In the genomic region with DNA sequence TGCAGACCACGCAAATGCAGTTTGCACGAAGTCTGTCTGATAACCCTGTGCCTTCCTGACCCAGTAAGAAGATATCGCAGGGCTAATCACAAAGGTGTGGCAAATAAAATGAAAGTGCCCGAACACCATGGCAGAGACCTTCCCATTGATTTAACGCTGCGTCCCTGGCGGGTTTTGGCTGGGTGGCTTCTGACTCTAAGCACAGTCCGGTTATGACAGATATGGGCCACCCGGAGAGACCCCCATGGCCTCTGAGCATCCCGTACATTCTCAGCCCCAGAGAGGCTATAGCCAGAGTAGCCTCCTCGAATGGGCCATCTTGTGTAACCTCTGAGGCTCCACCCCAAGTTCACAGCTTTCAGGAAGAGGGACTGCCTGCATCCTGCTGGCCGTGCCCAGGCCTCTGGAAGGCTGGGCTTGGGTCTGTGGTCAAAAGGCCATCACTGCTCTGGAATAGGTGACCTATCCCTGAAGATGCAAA, we compare ENCODE assay signal across 20 cellular contexts. TPM values are rescaled to one million over a fixed set of nuclear protein-coding genes. Genes with fewer than 3 reads are reported as not detected.
A peak's percentile ranks its signal among the peaks of the same experiment; 100 is the strongest.
DNase-seq lines count a peak whose midpoint lies in the region; ATAC-seq and TF ChIP-seq lines count a peak whose summit lies in the region.
"Had no signal": no experiment of that assay in that cellular context is flagged by ENCODE, and none has a peak within 500 bp of the region (broad histone marks: within the 10 kb centered on the region; RNA-seq: fewer than 3 reads in every experiment).

No MANE protein-coding gene starts in this region.

- H3K4me1 ChIP-seq in heart right ventricle (peaks cover 0 to 46% (median 17%) of the 10 kb centered on the region in 9 donors), right cardiac atrium (ENCODE audit: control insufficient read depth, insufficient read depth, low read length) (no peaks in the 10 kb centered on the region), thoracic aorta (ENCODE audit: control insufficient read depth in 1 of 2, low read depth in 2 of 2) (peaks cover 22 to 37% of the 10 kb centered on the region in 2 donors), esophagus muscularis mucosa (peaks cover 9 to 32% (median 19%) of the 10 kb centered on the region in 4 donors)
- H3K4me1 ChIP-seq: A549 had no signal

- TF ChIP-seq EP300 in esophagus muscularis mucosa (IDR thresholded peaks at IDR 0.05), result no peak

- no peak for TF ChIP-seq POLR2A in esophagus muscularis mucosa (IDR thresholded peaks at IDR 0.05; ENCODE audit: low read depth)

- TF ChIP-seq CTCF in heart right ventricle (IDR thresholded peaks at IDR 0.05) (no peak), thoracic aorta (IDR thresholded peaks at IDR 0.05) (no peak), esophagus muscularis mucosa (IDR thresholded peaks at IDR 0.05) (no peak)

- H3K4me3 ChIP-seq in heart right ventricle (peak overlapping the region in 8 of 10 donors; percentile 33 to 66 (median 60)), right cardiac atrium (ENCODE audit: low read length) (no peak overlapping the region), thoracic aorta (peak overlapping the region; percentile 94), esophagus muscularis mucosa (no peak overlapping the region)
- H3K4me3 ChIP-seq: A549, left lung had no signal

- ATAC-seq in heart right ventricle (no peak), right cardiac atrium (no peak), thoracic aorta (ENCODE audit: insufficient number of reproducible peaks, low FRiP score, low read depth) (no peak)
- ATAC-seq: A549, left lung had no signal

- 60 to 67% methylated on average over 12 of the region's 12 CpGs for WGBS in heart right ventricle, 2 donors
- 64% methylated on average over 12 of the region's 12 CpGs for WGBS in right cardiac atrium
- WGBS in esophagus muscularis mucosa, result 82% methylated on average over 10 of the region's 12 CpGs

- no peak for DNase-seq in heart right ventricle
- no peak for DNase-seq in right cardiac atrium
- DNase-seq in astrocyte of the hippocampus (ENCODE audit: low read depth, low spot score), result peak; percentile 60
- peak; percentile 62 for DNase-seq in left kidney (ENCODE audit: low read depth, low spot score)
- DNase-seq in thoracic aorta (ENCODE audit: low spot score), result no peak
- DNase-seq in esophagus muscularis mucosa (ENCODE audit: extremely low spot score), result no peak
- no peak for DNase-seq in NCI-H1930 (lab: John Stamatoyannopoulos, UW)
- no peak for DNase-seq in NCI-H446 treated with DMSO at 0.1 percent for 48 hours (lab: John Stamatoyannopoulos, UW)
- DNase-seq: activated CD4-positive, alpha-beta memory T cell treated with anti-CD3 and anti-CD28 coated beads, Interleukin-2, amount 10 ng/mL, durations not matched to agents 7 days and 5 days; activated naive CD4-positive, alpha-beta T cell; CD4-positive, CD25-positive, alpha-beta regulatory T cell; NCI-H1417 treated with DMSO at 0.1 percent for 48 hours; NCI-H526 treated with DMSO at 0.1 percent for 48 hours; SHP77; stimulated activated CD4-positive, alpha-beta T cell treated with anti-CD3 and anti-CD28 coated beads, Interleukin-12 subunit alpha, Interleukin-12 subunit beta, amount 100 ng/mL, for 4 hours; stimulated activated CD8-positive, alpha-beta memory T cell treated with anti-CD3 and anti-CD28 coated beads, Interleukin-4, amount 100 ng/mL, for 48 hours had no signal

- H3K27me3 ChIP-seq in heart right ventricle (peaks cover 7 to 100% (median 93%) of the 10 kb centered on the region in 7 donors), right cardiac atrium (ENCODE audit: control insufficient read depth, insufficient read depth) (no peaks in the 10 kb centered on the region), thoracic aorta (replicated peaks; ENCODE audit: insufficient read depth) (no peaks in the 10 kb centered on the region), esophagus muscularis mucosa (peaks cover 0 to 100% (median 51%) of the 10 kb centered on the region in 4 donors)

- no peaks in the 10 kb centered on the region for H3K36me3 ChIP-seq in heart right ventricle
- H3K36me3 ChIP-seq in thoracic aorta, result no peaks in the 10 kb centered on the region
- no peaks in the 10 kb centered on the region for H3K36me3 ChIP-seq in esophagus muscularis mucosa
- H3K36me3 ChIP-seq: left lung had no signal

- H3K27ac ChIP-seq in heart right ventricle (peak overlapping the region in 5 of 10 donors; percentile 13 to 90 (median 82)), right cardiac atrium (ENCODE audit: low read length) (no peak overlapping the region), thoracic aorta (peak overlapping the region; percentile 91 to 97), esophagus muscularis mucosa (replicated peaks in 1 of 4) (no peak overlapping the region)
- H3K27ac ChIP-seq: A549, left lung had no signal

- intact Hi-C loops in heart right ventricle (cut with DNase I) (loop anchor here in 6 of 10 donors (5.0 to 10.0 kb wide), 4 partner anchors 93 to 263 kb away; no protein-coding TSS in a partner anchor), right cardiac atrium (cut with DNase I) (loop anchor here (10.0 kb wide), 3 partner anchors 93 to 193 kb away; no protein-coding TSS in a partner anchor), esophagus muscularis mucosa (cut with DNase I) (no loop called here)

- H3K9me3 ChIP-seq in heart right ventricle (no peaks in the 10 kb centered on the region), right cardiac atrium (ENCODE audit: control insufficient read depth, low read length) (no peaks in the 10 kb centered on the region), thoracic aorta (no peaks in the 10 kb centered on the region), esophagus muscularis mucosa (no peaks in the 10 kb centered on the region)
- H3K9me3 ChIP-seq: A549, left lung had no signal

RNA-seq across cellular contexts. Expression of a gene that starts 5.5 kb away (rescaled TPM):
- 1 to 10 TPM in 8 of 10 donors, under 1 TPM in 2; 0.66 to 2.2 (median 1.9) TPM for total RNA-seq in heart right ventricle
- polyA plus RNA-seq in heart right ventricle, result 1 to 10 TPM; 1.2 to 1.3 TPM
- total RNA-seq in right cardiac atrium, result 1 to 10 TPM; 2.3 to 3.7 (median 2.8) TPM
- polyA plus RNA-seq in right cardiac atrium, result 1.1 TPM
- 10 to 100 TPM; 54.5 to 60.7 TPM for total RNA-seq in thoracic aorta
- 1 to 10 TPM in 2 of 4 donors, under 1 TPM in 2; 0.71 to 1.7 (median 1.1) TPM for total RNA-seq in esophagus muscularis mucosa
- total RNA-seq: activated CD4-positive, alpha-beta memory T cell treated with anti-CD3 and anti-CD28 coated beads, Interleukin-2, amount 10 ng/mL, durations not matched to agents 7 days and 5 days; CD4-positive, CD25-positive, alpha-beta regulatory T cell; T-helper 2 cell treated with Interferon-gamma antibody and Interleukin-4, amounts not matched to agents 100 ng/mL and 5 ng/mL, for 36 hours had no signal
- polyA plus RNA-seq: CD4-positive, CD25-positive, alpha-beta regulatory T cell had no signal

RNA-seq across cellular contexts. Expression of a gene that starts 6.3 kb away (rescaled TPM):
- total RNA-seq in heart right ventricle (1 to 10 TPM in 3 of 10 donors, under 1 TPM in 7; 0.40 to 1.9 (median 0.84) TPM), right cardiac atrium (1 to 10 TPM; 1.3 to 1.8 (median 1.6) TPM), thoracic aorta (10 to 100 TPM; 52.1 to 52.8 TPM), esophagus muscularis mucosa (under 1 TPM; 0.52 to 0.83 (median 0.69) TPM)
- polyA plus RNA-seq in heart right ventricle (under 1 TPM; 0.78 to 0.95 TPM), right cardiac atrium (0.75 TPM)
- total RNA-seq: activated CD4-positive, alpha-beta memory T cell treated with anti-CD3 and anti-CD28 coated beads, Interleukin-2, amount 10 ng/mL, durations not matched to agents 7 days and 5 days; CD4-positive, CD25-positive, alpha-beta regulatory T cell; subcutaneous adipose tissue; T-helper 2 cell treated with Interferon-gamma antibody and Interleukin-4, amounts not matched to agents 100 ng/mL and 5 ng/mL, for 36 hours had no signal
- polyA plus RNA-seq: CD4-positive, CD25-positive, alpha-beta regulatory T cell had no signal

RNA-seq across cellular contexts. Expression of a gene that starts 17.0 kb away (rescaled TPM):
- total RNA-seq in heart right ventricle (10 to 100 TPM in 8 of 10 donors, 1 to 10 TPM in 2; 8.9 to 13.1 (median 11.4) TPM), right cardiac atrium (10 to 100 TPM in 3 of 4 donors, 1 to 10 TPM in 1; 9.0 to 14.7 (median 12.5) TPM), thoracic aorta (10 to 100 TPM; 25.0 to 30.8 TPM), esophagus muscularis mucosa (10 to 100 TPM; 10.1 to 17.9 (median 15.5) TPM)
- polyA plus RNA-seq in heart right ventricle (10 to 100 TPM in 1 of 2 donors, 1 to 10 TPM in 1; 5.1 to 11.3 TPM), right cardiac atrium (8.8 TPM)

Comparison
In these comparisons a context has a peak if more than half of its experiments do, and no peak if none do; other contexts are left out.
1. H3K4me3 ChIP-seq: peak in heart right ventricle (8 of 10) and thoracic aorta (single experiment); none in right cardiac atrium (single experiment) and esophagus muscularis mucosa (0 of 4).
2. DNase-seq: peak in astrocyte of the hippocampus (single experiment) and left kidney (single experiment); none in heart right ventricle (0 of 2), right cardiac atrium (0 of 3), thoracic aorta (single experiment), esophagus muscularis mucosa (single experiment), NCI-H1930 (0 of 2) and NCI-H446 treated with DMSO at 0.1 percent for 48 hours (single experiment).
3. H3K27ac ChIP-seq: peak in thoracic aorta (2 of 2); none in right cardiac atrium (single experiment) and esophagus muscularis mucosa (0 of 4).
4. RNA of a gene that starts 5.5 kb away (total RNA-seq): 54.5 to 60.7 TPM in thoracic aorta; 2.3 to 3.7 TPM in right cardiac atrium, 0.66 to 2.2 TPM in heart right ventricle and 0.71 to 1.7 TPM in esophagus muscularis mucosa; every median in the first group is over 10 times any median in the second.
5. RNA of a gene that starts 6.3 kb away (total RNA-seq): 52.1 to 52.8 TPM in thoracic aorta; 1.3 to 1.8 TPM in right cardiac atrium, 0.40 to 1.9 TPM in heart right ventricle and 0.52 to 0.83 TPM in esophagus muscularis mucosa; every median in the first group is over 10 times any median in the second.